8 cellular contexts compared by ENCODE assay signal in the genomic region with DNA sequence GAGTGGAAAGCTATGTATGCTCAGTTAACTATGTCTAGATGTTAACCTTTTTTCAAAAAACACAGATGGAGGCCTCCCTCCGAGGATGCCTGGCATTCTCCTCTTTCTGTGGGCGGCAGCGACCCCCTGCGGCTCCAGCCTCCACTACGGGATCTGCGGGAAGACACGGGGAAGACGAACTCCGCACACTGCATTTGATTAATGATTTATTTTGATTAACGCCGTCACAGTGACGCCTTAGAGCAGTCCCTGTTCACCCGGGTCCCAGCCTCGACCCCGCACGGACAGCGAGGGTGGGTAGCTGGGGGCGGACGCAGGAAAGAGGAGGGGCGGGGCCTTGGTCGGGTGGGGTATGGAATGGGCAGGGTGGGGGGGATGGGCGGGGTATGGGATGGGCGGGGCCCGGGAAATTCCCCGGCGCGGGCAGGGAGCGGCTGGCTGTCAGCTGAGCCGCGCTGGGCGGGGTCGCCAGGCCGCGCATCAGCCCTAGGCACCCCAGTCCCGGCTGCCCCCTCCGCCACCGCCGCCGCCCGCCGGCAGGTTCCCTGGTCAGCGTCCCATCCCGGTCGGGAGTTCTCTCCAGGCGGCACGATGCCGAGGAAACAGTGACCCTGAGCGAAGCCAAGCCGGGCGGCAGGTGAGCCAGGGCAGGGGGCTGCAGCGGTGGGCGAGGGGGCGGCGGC. TPM values are rescaled to one million over a fixed set of nuclear protein-coding genes. Genes with fewer than 3 reads are reported as not detected.
DNase-seq lines count a peak whose midpoint lies in the region; ATAC-seq, FAIRE-seq and TF ChIP-seq lines count a peak whose summit lies in the region.

A gene (plus strand): TSS at position 498 of the 683 bp plus-strand sequence. CDS start 8,960 bp downstream, outside the sequence.

- H3K9me3 ChIP-seq in Karpas-422 (ENCODE audit: low read length): no peaks in the 10 kb centered on the region
- H3K9me3 ChIP-seq in pancreas: no peaks in the 10 kb centered on the region
- no peaks in the 10 kb centered on the region for H3K9me3 ChIP-seq in tibial artery

- 0% methylated on average over 37 to 54 of the region's 54 CpGs for WGBS in pancreas, 2 donors

- no peaks in the 10 kb centered on the region for H3K79me2 ChIP-seq in Karpas-422 (ENCODE audit: low read length)

- ATAC-seq in GM21737 (IDR thresholded peaks at IDR 0.05; ENCODE audit: unreplicated experiment) (peak; percentile 64), SK-N-SH treated with all-trans-retinoic acid at 6 μM for 48 hours (peak; percentile 82), Right ventricle myocardium inferior (peak; percentile 91), pancreas (peak; percentile 85 to 90 (median 88))

- 0 out of 2 replicates have a peak within 1 kb of the TSS, but pooled peaks have one; percentile 41 for H2AFZ ChIP-seq in Karpas-422 (ENCODE audit: low read length)

- peak; percentile 83 for DNase-seq in ELR (ENCODE audit: low read depth)
- DNase-seq in Karpas-422: peak; percentile 84
- DNase-seq in activated naive CD8-positive, alpha-beta T cell treated with anti-CD3 and anti-CD28 coated beads for 36 hours: peak; percentile 83
- DNase-seq in Right ventricle myocardium inferior (ENCODE audit: missing footprints): peak; percentile 85
- peak; percentile 71 to 89 (median 78) for DNase-seq in pancreas
- peak; percentile 80 to 92 for DNase-seq in tibial artery

- H3K36me3 Mint-ChIP-seq in activated naive CD8-positive, alpha-beta T cell treated with anti-CD3 and anti-CD28 coated beads for 36 hours: peaks cover 10% of the 10 kb centered on the region

- peaks cover 24% of the 10 kb centered on the region for H3K4me1 Mint-ChIP-seq in activated naive CD8-positive, alpha-beta T cell treated with anti-CD3 and anti-CD28 coated beads for 36 hours

- no peaks in the 10 kb centered on the region for H3K9me3 Mint-ChIP-seq in activated naive CD8-positive, alpha-beta T cell treated with anti-CD3 and anti-CD28 coated beads for 36 hours

- H3K27ac Mint-ChIP-seq in activated naive CD8-positive, alpha-beta T cell treated with anti-CD3 and anti-CD28 coated beads for 36 hours: peak within 1 kb of the TSS; percentile 75

- no peaks in the 10 kb centered on the region for H3K9me2 ChIP-seq in Karpas-422 (replicated peaks; ENCODE audit: insufficient read depth, low read length)

- H3K36me3 ChIP-seq in Karpas-422 (ENCODE audit: insufficient read depth, low read length): no peaks in the 10 kb centered on the region
- H3K36me3 ChIP-seq in pancreas: no peaks in the 10 kb centered on the region
- peaks cover 0 to 4% (median 0%) of the 10 kb centered on the region in 3 donors for H3K36me3 ChIP-seq in tibial artery

- H3K27ac ChIP-seq in Karpas-422 (ENCODE audit: low read length): no peak within 1 kb of the TSS
- H3K27ac ChIP-seq in pancreas: peak within 1 kb of the TSS; percentile 69 to 92 (median 82)
- H3K27ac ChIP-seq in tibial artery: peak within 1 kb of the TSS; percentile 99

- H3K9ac ChIP-seq in Karpas-422 (ENCODE audit: low read length): peak within 1 kb of the TSS; percentile 43

- peaks cover 4% of the 10 kb centered on the region for H3K4me1 ChIP-seq in Karpas-422 (ENCODE audit: low read length)
- peaks cover 0 to 12% (median 0%) of the 10 kb centered on the region in 3 donors for H3K4me1 ChIP-seq in pancreas
- H3K4me1 ChIP-seq in tibial artery: peaks cover 0 to 33% (median 21%) of the 10 kb centered on the region in 4 donors

- peak within 1 kb of the TSS; percentile 58 for H3K4me3 ChIP-seq in Karpas-422 (ENCODE audit: low read length)
- peak within 1 kb of the TSS; percentile 62 to 96 (median 83) for H3K4me3 ChIP-seq in pancreas
- H3K4me3 ChIP-seq in tibial artery: peak within 1 kb of the TSS; percentile 85 to 97

- intact Hi-C loops in Right ventricle myocardium inferior (cut with DNase I): loop anchor here (5.0 to 10.0 kb wide), 3 partner anchors 197 to 835 kb away; no protein-coding TSS in a partner anchor
- intact Hi-C loops in pancreas (cut with DNase I): no loop called here
- intact Hi-C loops in tibial artery (cut with DNase I; ENCODE audit: low total_unique reads): loop anchor here (5.0 kb wide), 1 partner anchor 888 kb away; no protein-coding TSS in a partner anchor

- TF ChIP-seq CTCF in pancreas (IDR thresholded peaks at IDR 0.05) (peak in 2 of 4 donors; percentile 22 to 25), tibial artery (IDR thresholded peaks at IDR 0.05) (peak; percentile 74 to 84)

- H3K4me3 Mint-ChIP-seq in activated naive CD8-positive, alpha-beta T cell treated with anti-CD3 and anti-CD28 coated beads for 36 hours: peak within 1 kb of the TSS; percentile 85

- FAIRE-seq in pancreas (lab: Jason Lieb, UNC): no peak

- no peaks in the 10 kb centered on the region for H3K27me3 Mint-ChIP-seq in activated naive CD8-positive, alpha-beta T cell treated with anti-CD3 and anti-CD28 coated beads for 36 hours

- H3K4me2 ChIP-seq in Karpas-422 (ENCODE audit: low read depth, low read length, poor library complexity, severe bottlenecking): peak within 1 kb of the TSS; percentile 59

- no peaks in the 10 kb centered on the region for H4K20me1 ChIP-seq in Karpas-422 (ENCODE audit: insufficient read depth, low read depth, low read length)

- H3K27me3 ChIP-seq in Karpas-422 (ENCODE audit: low read length) (no peaks in the 10 kb centered on the region), pancreas (no peaks in the 10 kb centered on the region), tibial artery (no peaks in the 10 kb centered on the region)

TF ChIP-seq in SK-N-SH treated with all-trans-retinoic acid at 6 μM for 48 hours, 23 proteins besides CTCF, POLR2A, EP300 and RAD21:
- TF ChIP-seq ZNF8 (CRISPR knock-in tag; IDR thresholded peaks at IDR 0.05) (no peak), ZFP30 (CRISPR knock-in tag; IDR thresholded peaks at IDR 0.05) (no peak)

RNA-seq across cellular contexts. Expression of the gene that starts here (rescaled TPM):
- total RNA-seq in Karpas-422 (2014; rRNA removed; shearing (Covaris generic); ENCODE audit: low replicate concordance): 0.40 and 0.56 TPM in 2 replicates
- 10 to 100 TPM; 30.8 to 32.9 TPM for total RNA-seq in activated naive CD8-positive, alpha-beta T cell treated with anti-CD3 and anti-CD28 coated beads for 36 hours
- 146 TPM for total RNA-seq in Right ventricle myocardium inferior
- total RNA-seq in pancreas: 10 to 100 TPM; 13.9 to 47.9 (median 24.4) TPM
- polyA plus RNA-seq in pancreas: 10 to 100 TPM; 19.4 to 25.0 TPM

Comparison
In these comparisons a context has a peak if more than half of its experiments do, and no peak if none do; other contexts are left out.
1. Peak in DNase-seq, H3K4me3 ChIP-seq, H3K9ac ChIP-seq and H3K4me2 ChIP-seq in Karpas-422; RNA of the gene not detected or under 1 TPM.
2. intact Hi-C loops: an anchor here in Right ventricle myocardium inferior (5.0 to 10.0 kb wide) and tibial artery (5.0 kb wide); none called in pancreas.